In genomic region chr6:106072501-106073140, GRCh38 we compare ENCODE assay signal across 1 cellular context.
TF ChIP-seq lines count a peak whose summit lies in the region.

No MANE protein-coding gene starts in this region.

TF ChIP-seq in IMR-90, 13 proteins besides CTCF, POLR2A, EP300 and RAD21:
- TF ChIP-seq CHD1 (IDR thresholded peaks at IDR 0.05; ENCODE audit: low read depth, low read length) (no peak), NFE2L2 (IDR thresholded peaks at IDR 0.05; ENCODE audit: low read depth, low read length) (no peak), MAZ (IDR thresholded peaks at IDR 0.05; ENCODE audit: borderline replicate concordance, low read depth, low read length) (no peak), MAFK (IDR thresholded peaks at IDR 0.05; ENCODE audit: low read depth, low read length) (no peak), FOS (IDR thresholded peaks at IDR 0.05; ENCODE audit: low read depth, low read length) (no peak), USF2 (IDR thresholded peaks at IDR 0.05; ENCODE audit: low read depth, low read length) (no peak), RFX5 (IDR thresholded peaks at IDR 0.05; ENCODE audit: low read depth, low read length) (no peak), MXI1 (IDR thresholded peaks at IDR 0.05; ENCODE audit: borderline replicate concordance, low read depth, low read length) (no peak), BHLHE40 (IDR thresholded peaks at IDR 0.05; ENCODE audit: low read depth, low read length) (no peak), CEBPB (IDR thresholded peaks at IDR 0.05; ENCODE audit: low read depth, low read length) (no peak), SMC3 (IDR thresholded peaks at IDR 0.05; ENCODE audit: low read depth, low read length) (no peak), ELK1 (IDR thresholded peaks at IDR 0.05; ENCODE audit: borderline replicate concordance, low read depth, low read length) (no peak), RCOR1 (IDR thresholded peaks at IDR 0.05; ENCODE audit: insufficient replicate concordance, low read length) (no peak)
